In genomic region chr11:62538470-62539237, GRCh38 we compare ENCODE assay signal across 8 cellular contexts. TPM values are rescaled to one million over a fixed set of nuclear protein-coding genes. Genes with fewer than 3 reads are reported as not detected.
A peak's percentile ranks its signal among the peaks of the same experiment; 100 is the strongest.
DNase-seq lines count a peak whose midpoint lies in the region; ATAC-seq and TF ChIP-seq lines count a peak whose summit lies in the region.

No MANE protein-coding gene starts in this region.

- CTCF ChIA-PET in BJ (lab: Yijun Ruan, JAX), result interaction anchor here (1.0 to 10.6 kb wide), 5 partner anchors 22 to 143 kb away, joined by 3 to 220 read pairs (median 10); no protein-coding TSS in a partner anchor

- H3K36me3 Mint-ChIP-seq in chondrocyte (ENCODE audit: low read depth), result peaks cover 15% of the 10 kb centered on the region
- peaks cover 10% of the 10 kb centered on the region for H3K36me3 Mint-ChIP-seq in neural progenitor cell

- TF ChIP-seq CTCF in BJ (IDR thresholded peaks at IDR 0.05; ENCODE audit: insufficient read depth, low read depth, low read length) (no peak), Loucy (conservative IDR thresholded peaks at IDR 0.05; ENCODE audit: low read length) (no peak), chondrocyte (IDR thresholded peaks at IDR 0.05) (no peak), neural progenitor cell (IDR thresholded peaks at IDR 0.05) (no peak)

- H3K27me3 Mint-ChIP-seq in chondrocyte (ENCODE audit: low read depth) (no peaks in the 10 kb centered on the region), neural progenitor cell (ENCODE audit: insufficient read depth, low read depth) (peaks cover 19% of the 10 kb centered on the region)

- H3K36me3 ChIP-seq in BJ (ENCODE audit: control insufficient read depth, insufficient read depth, low read length) (peaks cover 39% of the 10 kb centered on the region), Loucy (ENCODE audit: insufficient read depth, low read length) (peaks cover 11% of the 10 kb centered on the region; the same call in 1 of the 2 replicates), neural progenitor cell (no peaks in the 10 kb centered on the region)

- ATAC-seq in HG03175 (IDR thresholded peaks at IDR 0.05; ENCODE audit: unreplicated experiment) (no peak), HG02981 (IDR thresholded peaks at IDR 0.05; ENCODE audit: unreplicated experiment) (no peak)

- H3K9me3 Mint-ChIP-seq in chondrocyte (ENCODE audit: low read depth) (no peaks in the 10 kb centered on the region), neural progenitor cell (peaks cover 4% of the 10 kb centered on the region)

- H3K9me3 ChIP-seq in Loucy (ENCODE audit: insufficient read depth, low read depth, low read length) (no peaks in the 10 kb centered on the region), neural progenitor cell (ENCODE audit: low read depth) (no peaks in the 10 kb centered on the region)

- H3K4me1 ChIP-seq in Loucy (ENCODE audit: insufficient read depth, low read length, poor library complexity, severe bottlenecking), result peaks cover 37% of the 10 kb centered on the region
- peaks cover 8% of the 10 kb centered on the region for H3K4me1 ChIP-seq in neural progenitor cell

- H2AFZ ChIP-seq in Loucy (ENCODE audit: low read length) (no peak overlapping the region), neural progenitor cell (replicated peaks) (no peak overlapping the region)

- no peaks in the 10 kb centered on the region for H3K9me2 ChIP-seq in Loucy (replicated peaks; ENCODE audit: low read depth, low read length)

- H3K79me2 ChIP-seq in Loucy (ENCODE audit: insufficient read depth, low read length) (peaks cover 28% of the 10 kb centered on the region), neural progenitor cell (ENCODE audit: low read depth) (no peaks in the 10 kb centered on the region)

- DNase-seq in BJ (ENCODE audit: low read depth) (no peak), chondrocyte (ENCODE audit: low spot score) (no peak), neural progenitor cell (ENCODE audit: low spot score) (no peak), AG08395 (ENCODE audit: low spot score) (no peak), HuH-7.5 (ENCODE audit: low spot score) (no peak)

- peak overlapping the region; percentile 41 for H3K4me3 Mint-ChIP-seq in chondrocyte (ENCODE audit: unreplicated experiment)
- peak overlapping the region; percentile 15 for H3K4me3 Mint-ChIP-seq in neural progenitor cell

- peak overlapping the region; percentile 80 for H3K27ac Mint-ChIP-seq in chondrocyte (ENCODE audit: unreplicated experiment)
- H3K27ac Mint-ChIP-seq in neural progenitor cell, result peak overlapping the region; percentile 74

- H3F3A ChIP-seq in Loucy (ENCODE audit: low read depth) (no peaks in the 10 kb centered on the region), neural progenitor cell (ENCODE audit: low read depth) (no peaks in the 10 kb centered on the region)

- POLR2A ChIA-PET in BJ (lab: Charles Lee), result interaction anchor here (0.6 to 1.4 kb wide), 4 partner anchors 35 to 138 kb away, joined by 3 to 5 read pairs (median 4); partner anchors contain the start of gene EEF1G

- H4K20me1 ChIP-seq in Loucy (ENCODE audit: insufficient read depth, low read length, poor library complexity, severe bottlenecking) (no peaks in the 10 kb centered on the region), neural progenitor cell (ENCODE audit: low read depth) (peaks cover 8% of the 10 kb centered on the region)

- H3K4me1 Mint-ChIP-seq in chondrocyte (ENCODE audit: low read depth), result peaks cover 77% of the 10 kb centered on the region
- peaks cover 50% of the 10 kb centered on the region for H3K4me1 Mint-ChIP-seq in neural progenitor cell

- no peak overlapping the region for H3K27ac ChIP-seq in neural progenitor cell

- H3K4me3 ChIP-seq in BJ (ENCODE audit: low read depth, low read length) (peak overlapping the region; percentile 20), Loucy (ENCODE audit: low read length, poor library complexity, severe bottlenecking) (no peak overlapping the region), neural progenitor cell (no peak overlapping the region)

- H3K27me3 ChIP-seq in BJ (ENCODE audit: control insufficient read depth, insufficient read depth, low read length), result no peaks in the 10 kb centered on the region
- no peaks in the 10 kb centered on the region for H3K27me3 ChIP-seq in Loucy (ENCODE audit: insufficient read depth, low read length, poor library complexity, severe bottlenecking)
- H3K27me3 ChIP-seq in neural progenitor cell, result peaks cover 9% of the 10 kb centered on the region

- H3K9ac ChIP-seq in Loucy (ENCODE audit: low read depth, low read length, poor library complexity, severe bottlenecking) (no peak overlapping the region), neural progenitor cell (no peak overlapping the region)

- H3K4me2 ChIP-seq in Loucy (ENCODE audit: low read depth, low read length, poor library complexity, severe bottlenecking) (peak overlapping the region; percentile 36), neural progenitor cell (no peak overlapping the region)

RNA-seq across cellular contexts. Expression of gene AHNAK, which starts 8.0 kb away (rescaled TPM):
- 145 and 185 TPM in 2 replicates for polyA plus RNA-seq in BJ (2011; rRNA removed)
- 360 and 464 TPM in 2 replicates for polyA minus RNA-seq in BJ (2011; rRNA and poly(A)+ RNA removed)
- total RNA-seq in chondrocyte (476 to 526 TPM (median 514 TPM) in 3 replicates), neural progenitor cell (ENCODE audit: low replicate concordance) (14.9 and 15.0 TPM in 2 replicates)

RNA-seq across cellular contexts. Expression of gene EEF1G, which starts 35.0 kb away (rescaled TPM):
- polyA plus RNA-seq in BJ (2011; rRNA removed), result 2,358 and 2,459 TPM in 2 replicates
- polyA minus RNA-seq in BJ (2011; rRNA and poly(A)+ RNA removed), result 990 and 1,705 TPM in 2 replicates
- total RNA-seq in chondrocyte (1,000 to 1,202 TPM (median 1,017 TPM) in 3 replicates), neural progenitor cell (ENCODE audit: low replicate concordance) (2,358 and 3,183 TPM in 2 replicates)

RNA-seq across cellular contexts. Expression of gene TUT1, which starts 52.7 kb away (rescaled TPM):
- polyA plus RNA-seq in BJ (2011; rRNA removed), result 6.4 and 9.9 TPM in 2 replicates
- 2.8 and 4.5 TPM in 2 replicates for polyA minus RNA-seq in BJ (2011; rRNA and poly(A)+ RNA removed)
- total RNA-seq in chondrocyte (9.6 to 15.2 TPM (median 11.8 TPM) in 3 replicates), neural progenitor cell (ENCODE audit: low replicate concordance) (4.8 and 23.1 TPM in 2 replicates)

Comparison
In these comparisons a context has a peak if more than half of its experiments do, and no peak if none do; other contexts are left out.
1. RNA of gene AHNAK, which starts 8.0 kb away (total RNA-seq): 476 to 526 TPM in chondrocyte; 14.9 to 15.0 TPM in neural progenitor cell; every median in the first group is over 10 times any median in the second.